Comparison of ENCODE assay signal across 8 cellular contexts in genomic region chr13:43664700-43665191, GRCh38.
DNase-seq lines count a peak whose midpoint lies in the region; ATAC-seq, FAIRE-seq and TF ChIP-seq lines count a peak whose summit lies in the region.

No MANE protein-coding gene starts in this region.

- peaks cover 5 to 13% of the 10 kb centered on the region in 2 donors for H3K4me1 ChIP-seq in kidney (ENCODE audit: control insufficient read depth in 1 of 2, insufficient read depth in 1 of 2, low read depth in 1 of 2, low read length in 2 of 2)

- TF ChIP-seq CTCF in 22Rv1 (IDR thresholded peaks at IDR 0.05) (no peak), kidney (IDR thresholded peaks at IDR 0.05; ENCODE audit: borderline replicate concordance, extremely low read depth, insufficient read depth) (no peak)

- H3K4me3 ChIP-seq in H7 (ENCODE audit: insufficient read depth, low read depth, low read length), result no peak overlapping the region
- H3K4me3 ChIP-seq in kidney (ENCODE audit: low read length in 2 of 2), result no peak overlapping the region

- H3K36me3 Mint-ChIP-seq in activated naive CD8-positive, alpha-beta T cell treated with anti-CD3 and anti-CD28 coated beads for 36 hours, result no peaks in the 10 kb centered on the region

- no peaks in the 10 kb centered on the region for H3K27me3 ChIP-seq in H7 (ENCODE audit: control insufficient read depth, insufficient read depth, low read length)

- DNase-seq in H7 (peak; percentile 1), kidney (peak; percentile 52), NCI-H345 treated with DMSO at 0.1 percent for 48 hours (lab: John Stamatoyannopoulos, UW; ENCODE audit: unreplicated experiment) (no peak)
- DNase-seq in activated naive CD8-positive, alpha-beta T cell treated with anti-CD3 and anti-CD28 coated beads for 36 hours, result peak; percentile 6
- no peak for DNase-seq in central memory CD4-positive, alpha-beta T cell

- ATAC-seq in GM18909 (IDR thresholded peaks at IDR 0.05; ENCODE audit: poor library complexity, unreplicated experiment), result no peak
- no peak for ATAC-seq in GM19351 (IDR thresholded peaks at IDR 0.05; ENCODE audit: unreplicated experiment)

- peaks cover 3% of the 10 kb centered on the region for H3K4me1 Mint-ChIP-seq in activated naive CD8-positive, alpha-beta T cell treated with anti-CD3 and anti-CD28 coated beads for 36 hours

- no peak overlapping the region for H3K9ac ChIP-seq in kidney (ENCODE audit: low read length in 2 of 2)

- H3K4me3 Mint-ChIP-seq in activated naive CD8-positive, alpha-beta T cell treated with anti-CD3 and anti-CD28 coated beads for 36 hours, result no peak overlapping the region

- H3K27me3 Mint-ChIP-seq in activated naive CD8-positive, alpha-beta T cell treated with anti-CD3 and anti-CD28 coated beads for 36 hours, result peaks cover 4% of the 10 kb centered on the region

- intact Hi-C loops in kidney (cut with DNase I), result no loop called here

- H3K36me3 ChIP-seq in H7 (replicated peaks; ENCODE audit: control insufficient read depth, insufficient read depth, low read length), result no peaks in the 10 kb centered on the region
- no peaks in the 10 kb centered on the region for H3K36me3 ChIP-seq in kidney (ENCODE audit: control insufficient read depth in 1 of 2, insufficient read depth in 2 of 2, low read length in 2 of 2)

- H3K9me3 Mint-ChIP-seq in activated naive CD8-positive, alpha-beta T cell treated with anti-CD3 and anti-CD28 coated beads for 36 hours, result no peaks in the 10 kb centered on the region

- no peak for FAIRE-seq in kidney (lab: Jason Lieb, UNC)

- no peaks in the 10 kb centered on the region for H3K9me3 ChIP-seq in kidney (ENCODE audit: control insufficient read depth in 1 of 2, low read length in 2 of 2)

- H3K27ac ChIP-seq in 22Rv1 (peak overlapping the region; percentile 79), kidney (ENCODE audit: low read depth in 2 of 2, low read length in 2 of 2) (no peak overlapping the region)

- H3K27ac Mint-ChIP-seq in activated naive CD8-positive, alpha-beta T cell treated with anti-CD3 and anti-CD28 coated beads for 36 hours, result no peak overlapping the region

Comparison
In these comparisons a context has a peak if more than half of its experiments do, and no peak if none do; other contexts are left out.
1. DNase-seq: peak in H7 (single experiment), activated naive CD8-positive, alpha-beta T cell treated with anti-CD3 and anti-CD28 coated beads for 36 hours (single experiment) and kidney (single experiment); none in NCI-H345 treated with DMSO at 0.1 percent for 48 hours (single experiment) and central memory CD4-positive, alpha-beta T cell (single experiment).